Comparison of ENCODE assay signal across 14 cellular contexts in the genomic region with DNA sequence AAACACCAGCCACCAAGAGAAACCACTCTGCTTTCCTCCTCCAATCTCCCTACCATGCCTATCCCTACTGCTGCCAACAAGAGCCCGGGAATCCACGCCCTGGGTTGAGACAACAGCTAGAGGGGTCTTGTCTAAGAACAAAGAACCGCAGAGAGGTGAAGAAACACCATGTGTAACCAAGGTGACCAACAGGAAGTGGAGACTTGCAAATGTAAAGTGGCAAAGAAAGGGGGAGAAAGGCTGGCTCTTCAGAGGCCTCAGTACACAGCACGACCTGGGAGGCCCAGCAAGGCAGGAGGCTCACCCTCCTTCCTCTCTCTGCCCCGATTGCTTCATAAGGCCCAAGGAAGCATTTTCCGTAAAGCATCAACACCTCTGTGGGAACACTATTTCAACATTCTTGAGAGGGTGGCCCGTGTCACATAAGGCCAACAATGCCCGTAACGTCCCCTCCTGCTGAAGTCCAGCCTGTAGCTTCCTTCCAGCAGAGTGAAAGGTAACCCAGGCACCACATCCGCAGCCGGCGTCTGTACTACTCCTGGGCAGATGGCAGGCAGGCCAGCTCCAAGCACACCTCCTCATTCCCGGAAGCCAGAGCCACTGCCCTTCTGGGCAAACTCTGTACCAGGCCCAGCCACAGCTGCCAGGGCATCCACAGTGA. TPM values are rescaled to one million over a fixed set of nuclear protein-coding genes. Genes with fewer than 3 reads are reported as not detected.
DNase-seq lines count a peak whose midpoint lies in the region; ATAC-seq and TF ChIP-seq lines count a peak whose summit lies in the region.
"Had no signal": no experiment of that assay in that cellular context is flagged by ENCODE, and none has a peak within 500 bp of the region (broad histone marks: within the 10 kb centered on the region; RNA-seq: fewer than 3 reads in every experiment).

No MANE protein-coding gene starts in this region.

- H3K27me3 Mint-ChIP-seq in natural killer cell (ENCODE audit: low read depth in 2 of 2): no peaks in the 10 kb centered on the region

- peak overlapping the region; percentile 88 for H3K4me3 Mint-ChIP-seq in natural killer cell
- H3K4me3 Mint-ChIP-seq: B cell had no signal

- peaks cover 2% of the 10 kb centered on the region for H3K36me3 ChIP-seq in NT2/D1 (ENCODE audit: insufficient read depth, insufficient read length, low read length)
- H3K36me3 ChIP-seq in cardiac muscle cell: no peaks in the 10 kb centered on the region
- H3K36me3 ChIP-seq: gastrocnemius medialis had no signal

- no peak overlapping the region for H3K4me3 ChIP-seq in NT2/D1 (ENCODE audit: insufficient read length, low read depth)
- no peak overlapping the region for H3K4me3 ChIP-seq in cardiac muscle cell
- H3K4me3 ChIP-seq: gastrocnemius medialis had no signal

- H3K4me1 Mint-ChIP-seq in natural killer cell: peaks cover 85 to 91% of the 10 kb centered on the region in 2 donors
- H3K4me1 Mint-ChIP-seq: B cell had no signal

- no peaks in the 10 kb centered on the region for H3K9me3 Mint-ChIP-seq in natural killer cell

- TF ChIP-seq CTCF in cardiac muscle cell (IDR thresholded peaks at IDR 0.05; ENCODE audit: low read depth, low read length): no peak
- TF ChIP-seq CTCF in natural killer cell (IDR thresholded peaks at IDR 0.05): no peak

- ATAC-seq in GM19463 (IDR thresholded peaks at IDR 0.05; ENCODE audit: unreplicated experiment) (peak; percentile 48), natural killer cell (peak; percentile 52 to 74 (median 67)), HG02852 (IDR thresholded peaks at IDR 0.05; ENCODE audit: unreplicated experiment) (no peak), HG02759 (IDR thresholded peaks at IDR 0.05; ENCODE audit: unreplicated experiment) (no peak)
- ATAC-seq: gastrocnemius medialis had no signal

- H3K9ac ChIP-seq in NT2/D1 (ENCODE audit: insufficient read length, low read depth): no peak overlapping the region

- H3K36me3 Mint-ChIP-seq in natural killer cell: no peaks in the 10 kb centered on the region

- DNase-seq in NT2/D1 (ENCODE audit: low read depth, low spot score): peak; percentile 51
- peak in 1 of 2 donors; percentile 17 for DNase-seq in cardiac muscle cell (ENCODE audit: low read depth in 1 of 2, low spot score in 1 of 2)
- DNase-seq in natural killer cell: peak; percentile 54
- no peak for DNase-seq in stimulated activated CD4-positive, alpha-beta T cell treated with anti-CD3 and anti-CD28 coated beads, Interleukin-15, amount 100 ng/mL, for 24 hours
- no peak for DNase-seq in cerebellar nuclear complex (lab: John Stamatoyannopoulos, UW)
- DNase-seq: activated gamma-delta T cell treated with Interleukin-2 at 50 U/mL for 16 hours, cortex of kidney, gastrocnemius medialis, GF-D8, NCI-H1417 had no signal

- H3K27ac ChIP-seq in cardiac muscle cell: peak overlapping the region; percentile 10
- H3K27ac ChIP-seq: gastrocnemius medialis had no signal

- H3K27ac Mint-ChIP-seq in natural killer cell: peak overlapping the region; percentile 89 to 98
- H3K27ac Mint-ChIP-seq: B cell had no signal

- intact Hi-C loops in natural killer cell (cut with micrococcal nuclease): loop anchor here (5.0 kb wide), 1 partner anchor 128 kb away; the partner anchor contains the start of gene PTTG1

- peaks cover 19% of the 10 kb centered on the region for H3K4me1 ChIP-seq in NT2/D1 (ENCODE audit: insufficient read depth, insufficient read length)
- peaks cover 21% of the 10 kb centered on the region for H3K4me1 ChIP-seq in cardiac muscle cell (ENCODE audit: low read depth)
- H3K4me1 ChIP-seq: gastrocnemius medialis had no signal

- no peaks in the 10 kb centered on the region for H3K27me3 ChIP-seq in NT2/D1 (ENCODE audit: insufficient read depth, insufficient read length)
- no peaks in the 10 kb centered on the region for H3K27me3 ChIP-seq in cardiac muscle cell
- H3K27me3 ChIP-seq: gastrocnemius medialis had no signal

- no peaks in the 10 kb centered on the region for H3K9me3 ChIP-seq in NT2/D1 (ENCODE audit: insufficient read depth, low read length)
- no peaks in the 10 kb centered on the region for H3K9me3 ChIP-seq in cardiac muscle cell (ENCODE audit: low read depth)
- H3K9me3 ChIP-seq: gastrocnemius medialis had no signal

RNA-seq across cellular contexts. Expression of gene CCNJL, which starts 18.3 kb away (rescaled TPM):
- total RNA-seq in cardiac muscle cell: 14.2 and 16.1 TPM in 2 replicates
- polyA plus RNA-seq in cardiac muscle cell: 12.1 and 14.1 TPM in 2 replicates
- 10 to 100 TPM; 19.9 to 32.1 (median 20.7) TPM for total RNA-seq in natural killer cell

Comparison
In these comparisons a context has a peak if more than half of its experiments do, and no peak if none do; other contexts are left out.
1. ATAC-seq: peak in GM19463 (single experiment) and natural killer cell (3 of 3); none in HG02852 (single experiment) and HG02759 (single experiment).
2. DNase-seq: peak in NT2/D1 (single experiment) and natural killer cell (single experiment); none in stimulated activated CD4-positive, alpha-beta T cell treated with anti-CD3 and anti-CD28 coated beads, Interleukin-15, amount 100 ng/mL, for 24 hours (single experiment) and cerebellar nuclear complex (0 of 2).